ENCODE assay signal across 1 cellular context in the genomic region with DNA sequence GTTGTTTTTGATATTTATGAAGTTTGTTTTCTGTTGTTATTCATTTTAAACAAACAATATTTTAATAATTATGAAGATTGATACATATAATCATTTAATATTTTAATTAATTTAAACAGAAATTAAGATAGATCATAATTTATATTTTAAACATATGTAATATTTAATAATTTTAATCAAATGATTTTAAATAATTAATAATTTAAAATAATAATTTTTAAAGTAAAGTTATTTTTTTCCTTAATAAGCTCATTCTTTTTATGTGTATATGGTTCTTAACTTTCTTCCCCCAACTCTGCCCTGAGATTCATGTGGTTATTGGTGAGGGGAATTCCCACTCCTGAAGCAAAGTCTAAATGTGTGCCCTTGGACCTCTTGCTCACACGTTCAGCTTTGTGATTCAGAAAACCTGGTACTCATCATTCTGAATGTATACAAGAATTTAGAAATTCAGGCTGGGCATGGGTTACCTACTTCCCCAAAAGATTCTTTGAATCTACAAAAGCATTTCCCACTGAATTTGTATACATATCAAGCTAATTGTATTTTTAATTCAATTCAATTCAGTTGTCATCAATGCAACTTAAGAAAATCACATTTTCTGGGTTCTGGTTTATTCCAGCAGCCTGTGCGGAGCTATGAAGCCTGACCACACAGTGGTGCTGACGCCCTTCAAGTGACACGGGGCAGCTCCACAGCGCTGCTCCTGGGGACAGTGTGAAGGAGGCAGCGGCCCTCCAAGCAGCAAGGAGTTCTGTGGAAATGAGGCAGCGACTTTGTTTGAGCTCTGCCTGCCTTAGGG.
TF ChIP-seq lines count a peak whose summit lies in the region.

No MANE protein-coding gene starts in this region.

TF ChIP-seq in K562, 482 proteins besides CTCF, POLR2A, EP300 and RAD21 (continued from another document):
- TF ChIP-seq PPARD (CRISPR knock-in tag; IDR thresholded peaks at IDR 0.05): no peak
- TF ChIP-seq, protein P1, sequence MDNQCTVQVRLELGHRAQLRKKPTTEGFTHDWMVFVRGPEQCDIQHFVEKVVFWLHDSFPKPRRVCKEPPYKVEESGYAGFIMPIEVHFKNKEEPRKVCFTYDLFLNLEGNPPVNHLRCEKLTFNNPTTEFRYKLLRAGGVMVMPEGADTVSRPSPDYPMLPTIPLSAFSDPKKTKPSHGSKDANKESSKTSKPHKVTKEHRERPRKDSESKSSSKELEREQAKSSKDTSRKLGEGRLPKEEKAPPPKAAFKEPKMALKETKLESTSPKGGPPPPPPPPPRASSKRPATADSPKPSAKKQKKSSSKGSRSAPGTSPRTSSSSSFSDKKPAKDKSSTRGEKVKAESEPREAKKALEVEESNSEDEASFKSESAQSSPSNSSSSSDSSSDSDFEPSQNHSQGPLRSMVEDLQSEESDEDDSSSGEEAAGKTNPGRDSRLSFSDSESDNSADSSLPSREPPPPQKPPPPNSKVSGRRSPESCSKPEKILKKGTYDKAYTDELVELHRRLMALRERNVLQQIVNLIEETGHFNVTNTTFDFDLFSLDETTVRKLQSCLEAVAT (IDR thresholded peaks at IDR 0.05): peak in 1 of 2 experiments; percentile 77; a peak in 1 of 4 replicates
- TF ChIP-seq SMC3 (conservative IDR thresholded peaks at IDR 0.05; ENCODE audit: insufficient read depth, low read depth, low read length): peak; percentile 59
- peak; percentile 65 for TF ChIP-seq CREM (IDR thresholded peaks at IDR 0.05; ENCODE audit: low read depth)
- TF ChIP-seq HDAC3 (IDR thresholded peaks at IDR 0.05; ENCODE audit: borderline replicate concordance, partially characterized antibody): no peak
- TF ChIP-seq, protein P2, sequence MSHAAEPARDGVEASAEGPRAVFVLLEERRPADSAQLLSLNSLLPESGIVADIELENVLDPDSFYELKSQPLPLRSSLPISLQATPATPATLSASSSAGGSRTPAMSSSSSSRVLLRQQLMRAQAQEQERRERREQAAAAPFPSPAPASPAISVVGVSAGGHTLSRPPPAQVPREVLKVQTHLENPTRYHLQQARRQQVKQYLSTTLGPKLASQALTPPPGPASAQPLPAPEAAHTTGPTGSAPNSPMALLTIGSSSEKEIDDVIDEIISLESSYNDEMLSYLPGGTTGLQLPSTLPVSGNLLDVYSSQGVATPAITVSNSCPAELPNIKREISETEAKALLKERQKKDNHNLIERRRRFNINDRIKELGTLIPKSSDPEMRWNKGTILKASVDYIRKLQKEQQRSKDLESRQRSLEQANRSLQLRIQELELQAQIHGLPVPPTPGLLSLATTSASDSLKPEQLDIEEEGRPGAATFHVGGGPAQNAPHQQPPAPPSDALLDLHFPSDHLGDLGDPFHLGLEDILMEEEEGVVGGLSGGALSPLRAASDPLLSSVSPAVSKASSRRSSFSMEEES (CRISPR knock-in tag; IDR thresholded peaks at IDR 0.05): no peak
- TF ChIP-seq, protein P3, sequence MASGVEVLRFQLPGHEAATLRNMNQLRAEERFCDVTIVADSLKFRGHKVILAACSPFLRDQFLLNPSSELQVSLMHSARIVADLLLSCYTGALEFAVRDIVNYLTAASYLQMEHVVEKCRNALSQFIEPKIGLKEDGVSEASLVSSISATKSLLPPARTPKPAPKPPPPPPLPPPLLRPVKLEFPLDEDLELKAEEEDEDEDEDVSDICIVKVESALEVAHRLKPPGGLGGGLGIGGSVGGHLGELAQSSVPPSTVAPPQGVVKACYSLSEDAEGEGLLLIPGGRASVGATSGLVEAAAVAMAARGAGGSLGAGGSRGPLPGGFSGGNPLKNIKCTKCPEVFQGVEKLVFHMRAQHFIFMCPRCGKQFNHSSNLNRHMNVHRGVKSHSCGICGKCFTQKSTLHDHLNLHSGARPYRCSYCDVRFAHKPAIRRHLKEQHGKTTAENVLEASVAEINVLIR (CRISPR knock-in tag; IDR thresholded peaks at IDR 0.05): no peak
- TF ChIP-seq SP2 (IDR thresholded peaks at IDR 0.05; ENCODE audit: extremely low read depth, low read depth, low read length, poor library complexity, severe bottlenecking): no peak
- no peak for TF ChIP-seq CAMTA2 (CRISPR knock-in tag; conservative IDR thresholded peaks at IDR 0.05)
- peak; percentile 41; the same call in 1 of the 2 replicates for TF ChIP-seq STAG1 (CRISPR knock-in tag; IDR thresholded peaks at IDR 0.05; ENCODE audit: borderline replicate concordance)
